ENCODE assay signal across 22 cellular contexts in the genomic region with DNA sequence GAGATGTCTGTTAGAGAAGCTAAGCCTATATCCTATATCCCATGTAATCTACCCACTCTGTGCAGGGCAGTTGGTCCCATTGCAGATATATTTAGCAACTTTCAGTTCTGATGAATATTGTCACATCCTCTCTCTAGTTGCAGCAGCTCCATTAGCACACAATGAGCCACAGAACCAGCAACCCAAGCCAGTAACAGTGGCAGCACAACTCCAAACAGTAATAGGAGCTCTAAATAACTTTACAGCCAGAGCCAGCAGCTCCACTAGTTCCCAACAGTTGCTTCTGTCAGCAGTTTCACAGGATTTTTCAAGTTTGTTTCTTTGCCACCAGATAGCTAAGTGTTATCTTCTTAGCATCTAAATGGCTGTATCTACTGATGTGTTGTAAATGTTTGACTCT.
"Had no signal": no experiment of that assay in that cellular context is flagged by ENCODE, and none has a peak within 500 bp of the region (broad histone marks: within the 10 kb centered on the region; RNA-seq: fewer than 3 reads in every experiment).

No MANE protein-coding gene starts in this region.

- H3K4me1 ChIP-seq: SJCRH30 had no signal

- ATAC-seq: SK-N-SH treated with all-trans-retinoic acid at 6 μM for 48 hours had no signal

- H3K4me3 ChIP-seq: MG63, SJCRH30 had no signal

- H3K27ac ChIP-seq: RWPE1, SJCRH30 had no signal

- H3K9me3 ChIP-seq: MG63, SJCRH30 had no signal

- H3K27me3 ChIP-seq: MG63, SJCRH30 had no signal

- H3K36me3 ChIP-seq: MG63, SJCRH30 had no signal

- DNase-seq: IMR-90, Karpas-422, KG1, MG63, NCI-H1092, NCI-H1105 treated with DMSO at 0.1 percent for 48 hours, NCI-H1417 treated with DMSO at 0.1 percent for 48 hours, NCI-H146, NCI-H1694 treated with DMSO at 0.1 percent for 48 hours, NCI-H1930, NCI-H2081, NCI-H2171, NCI-H226, NCI-H446, NCI-H510A, NCI-H524 treated with DMSO at 0.1 percent for 48 hours, NCI-H69, NCI-H774, SHP77 treated with DMSO at 0.1 percent for 48 hours, SJCRH30 had no signal
